8 cellular contexts compared by ENCODE assay signal in the genomic region with DNA sequence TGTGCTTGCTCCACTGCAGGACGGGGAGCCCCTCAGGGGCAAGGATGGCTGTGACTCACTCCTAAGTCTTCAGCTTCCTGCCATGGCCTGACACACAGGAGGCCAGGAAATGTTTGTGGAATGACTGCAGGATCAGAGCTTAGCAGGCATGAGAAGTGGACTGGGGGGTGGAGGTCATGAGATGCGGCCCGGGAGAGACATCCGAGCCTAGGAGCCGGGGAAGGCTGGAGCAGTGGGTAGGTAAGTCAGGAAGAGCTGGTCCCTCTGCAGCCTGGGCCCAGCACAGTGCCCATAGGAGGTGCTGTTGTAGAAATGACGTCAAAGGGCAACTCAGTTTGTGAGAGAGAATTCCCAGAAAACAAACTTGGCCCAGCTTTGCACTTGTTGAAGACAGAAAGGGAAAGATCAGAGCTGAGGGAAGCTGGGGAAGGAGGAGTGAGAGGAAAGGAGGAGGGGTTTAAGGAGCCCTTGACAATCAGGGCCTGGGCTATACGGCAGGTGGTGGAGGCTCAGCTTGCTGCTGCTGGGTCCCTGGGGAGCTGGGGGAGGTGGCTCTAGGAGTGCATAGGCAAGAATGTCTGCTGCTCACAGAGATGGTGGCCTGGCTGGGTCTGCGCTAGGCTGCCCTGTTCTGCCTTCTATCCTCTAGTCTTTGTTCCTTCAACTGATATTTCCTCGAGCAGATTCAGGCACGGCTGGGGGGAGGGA. TPM values are rescaled to one million over a fixed set of nuclear protein-coding genes. Genes with fewer than 3 reads are reported as not detected.
A peak's percentile ranks its signal among the peaks of the same experiment; 100 is the strongest.
DNase-seq lines count a peak whose midpoint lies in the region; ATAC-seq and TF ChIP-seq lines count a peak whose summit lies in the region.

No MANE protein-coding gene starts in this region.

- peak overlapping the region; percentile 31 to 81 for H3K27ac Mint-ChIP-seq in natural killer cell treated with Interleukin-12 subunit alpha and Interleukin-12 subunit beta and Interleukin-15 and Interleukin-18, amount 100 ng/mL, for 72 hours
- no peak overlapping the region for H3K27ac Mint-ChIP-seq in natural killer cell

- H4K20me1 ChIP-seq in osteoblast (ENCODE audit: insufficient read depth, low read length) = no peaks in the 10 kb centered on the region

- peaks cover 41% of the 10 kb centered on the region for H3K4me1 ChIP-seq in osteoblast (ENCODE audit: insufficient read depth, low read length)
- no peaks in the 10 kb centered on the region for H3K4me1 ChIP-seq in upper lobe of right lung

- H3K36me3 ChIP-seq in osteoblast (ENCODE audit: insufficient read depth, low read length) (no peaks in the 10 kb centered on the region), upper lobe of right lung (no peaks in the 10 kb centered on the region)

- H3K4me3 ChIP-seq in osteoblast (ENCODE audit: insufficient read depth, low read length) = peak overlapping the region; percentile 7
- H3K4me3 ChIP-seq in upper lobe of right lung = no peak overlapping the region

- ATAC-seq in natural killer cell treated with Interleukin-12 subunit alpha and Interleukin-12 subunit beta and Interleukin-15 and Interleukin-18, amount 100 ng/mL, for 72 hours = peak in 1 of 2 donors; percentile 20
- ATAC-seq in natural killer cell (no peak), HG02798 (IDR thresholded peaks at IDR 0.05; ENCODE audit: poor library complexity, unreplicated experiment) (peak; percentile 55), upper lobe of right lung (no peak)

- H3K9me3 ChIP-seq in osteoblast (ENCODE audit: low read depth, low read length) (no peaks in the 10 kb centered on the region), upper lobe of right lung (no peaks in the 10 kb centered on the region)

- H3K27me3 ChIP-seq in osteoblast (ENCODE audit: insufficient read depth, low read length) (no peaks in the 10 kb centered on the region), upper lobe of right lung (no peaks in the 10 kb centered on the region)

- H3K79me2 ChIP-seq in osteoblast (ENCODE audit: insufficient read depth, low read length) = no peaks in the 10 kb centered on the region

- TF ChIP-seq CTCF in natural killer cell (IDR thresholded peaks at IDR 0.05) (no peak), osteoblast (IDR thresholded peaks at IDR 0.05; ENCODE audit: extremely low read depth, low read depth, low read length) (peak; percentile 36), upper lobe of right lung (IDR thresholded peaks at IDR 0.05) (no peak)

- H3K4me1 Mint-ChIP-seq in natural killer cell treated with Interleukin-12 subunit alpha and Interleukin-12 subunit beta and Interleukin-15 and Interleukin-18, amount 100 ng/mL, for 72 hours (ENCODE audit: low read depth in 2 of 2) = peaks cover 22 to 26% of the 10 kb centered on the region in 2 donors
- peaks cover 0 to 5% of the 10 kb centered on the region in 2 donors for H3K4me1 Mint-ChIP-seq in natural killer cell

- H3K9me3 Mint-ChIP-seq in natural killer cell treated with Interleukin-12 subunit alpha and Interleukin-12 subunit beta and Interleukin-15 and Interleukin-18, amount 100 ng/mL, for 72 hours = no peaks in the 10 kb centered on the region
- no peaks in the 10 kb centered on the region for H3K9me3 Mint-ChIP-seq in natural killer cell

- intact Hi-C loops in natural killer cell (cut with micrococcal nuclease) (no loop called here), upper lobe of right lung (cut with DNase I) (no loop called here)

- H2AFZ ChIP-seq in osteoblast (ENCODE audit: low read length) = peak overlapping the region; percentile 59

- peak overlapping the region; percentile 96 for H3K27ac ChIP-seq in osteoblast (ENCODE audit: low read depth, low read length)
- no peak overlapping the region for H3K27ac ChIP-seq in upper lobe of right lung

- peak overlapping the region; percentile 64 for H3K4me2 ChIP-seq in osteoblast (ENCODE audit: insufficient read depth, low read length)

- H3K4me3 Mint-ChIP-seq in natural killer cell treated with Interleukin-12 subunit alpha and Interleukin-12 subunit beta and Interleukin-15 and Interleukin-18, amount 100 ng/mL, for 72 hours = no peak overlapping the region
- H3K4me3 Mint-ChIP-seq in natural killer cell = no peak overlapping the region

- DNase-seq in natural killer cell treated with Interleukin-12 subunit alpha and Interleukin-12 subunit beta and Interleukin-15 and Interleukin-18, amount 100 ng/mL, for 72 hours (ENCODE audit: low spot score) = no peak
- DNase-seq in natural killer cell (no peak), NCI-H526 treated with DMSO at 0.1 percent for 48 hours (lab: John Stamatoyannopoulos, UW) (peak; percentile 93), dedifferentiated amniotic fluid mesenchymal stem cell (ENCODE audit: extremely low spot score) (peak; percentile 87), osteoblast (ENCODE audit: insufficient read length, low spot score, missing footprints) (peak; percentile 99), upper lobe of right lung (no peak), UCSD-AML1 (lab: John Stamatoyannopoulos, UW; ENCODE audit: unreplicated experiment) (no peak)

- H3K27me3 Mint-ChIP-seq in natural killer cell treated with Interleukin-12 subunit alpha and Interleukin-12 subunit beta and Interleukin-15 and Interleukin-18, amount 100 ng/mL, for 72 hours = no peaks in the 10 kb centered on the region
- no peaks in the 10 kb centered on the region for H3K27me3 Mint-ChIP-seq in natural killer cell (ENCODE audit: low read depth in 2 of 2)

- H3K36me3 Mint-ChIP-seq in natural killer cell treated with Interleukin-12 subunit alpha and Interleukin-12 subunit beta and Interleukin-15 and Interleukin-18, amount 100 ng/mL, for 72 hours = peaks cover 7% of the 10 kb centered on the region
- H3K36me3 Mint-ChIP-seq in natural killer cell = peaks cover 10% of the 10 kb centered on the region

RNA-seq across cellular contexts. Expression of a gene that starts 18.5 kb away (rescaled TPM):
- 10 to 100 TPM; 21.6 to 30.5 TPM for total RNA-seq in natural killer cell treated with Interleukin-12 subunit alpha and Interleukin-12 subunit beta and Interleukin-15 and Interleukin-18, amount 100 ng/mL, for 72 hours
- total RNA-seq in natural killer cell (10 to 100 TPM; 27.3 to 40.8 (median 29.3) TPM), osteoblast (under 0.01 and 0.88 TPM in 2 replicates), upper lobe of right lung (6.1 TPM)

RNA-seq across cellular contexts. Expression of a gene that starts 37.8 kb away (rescaled TPM):
- total RNA-seq in natural killer cell treated with Interleukin-12 subunit alpha and Interleukin-12 subunit beta and Interleukin-15 and Interleukin-18, amount 100 ng/mL, for 72 hours = 10 to 100 TPM; 14.2 to 16.1 TPM
- total RNA-seq in natural killer cell = 10 to 100 TPM; 21.6 to 23.7 (median 23.1) TPM
- total RNA-seq in osteoblast = 13.6 and 13.8 TPM in 2 replicates
- total RNA-seq in upper lobe of right lung = 13.6 TPM

RNA-seq across cellular contexts. Expression of a gene that starts 43.8 kb away (rescaled TPM):
- 1 to 10 TPM in 1 of 2 donors, under 1 TPM in 1; 0.21 to 1.0 TPM for total RNA-seq in natural killer cell treated with Interleukin-12 subunit alpha and Interleukin-12 subunit beta and Interleukin-15 and Interleukin-18, amount 100 ng/mL, for 72 hours
- total RNA-seq in natural killer cell (1 to 10 TPM in 1 of 3 donors, under 1 TPM in 1, not detected in 1; 0.31 to 2.1 TPM), osteoblast (under 0.01 TPM in 2 replicates), upper lobe of right lung (0.29 TPM)

Comparison
In these comparisons a context has a peak if more than half of its experiments do, and no peak if none do; other contexts are left out.
1. H3K27ac Mint-ChIP-seq: peak in natural killer cell treated with Interleukin-12 subunit alpha and Interleukin-12 subunit beta and Interleukin-15 and Interleukin-18, amount 100 ng/mL, for 72 hours (2 of 2); none in natural killer cell (0 of 2).
2. DNase-seq: peak in NCI-H526 treated with DMSO at 0.1 percent for 48 hours (single experiment), dedifferentiated amniotic fluid mesenchymal stem cell (single experiment) and osteoblast (single experiment); none in natural killer cell treated with Interleukin-12 subunit alpha and Interleukin-12 subunit beta and Interleukin-15 and Interleukin-18, amount 100 ng/mL, for 72 hours (single experiment), natural killer cell (single experiment), upper lobe of right lung (single experiment) and UCSD-AML1 (single experiment).